In genomic region chr20:21661488-21662055, GRCh38 we compare ENCODE assay signal across 25 cellular contexts. TPM values are rescaled to one million over a fixed set of nuclear protein-coding genes. Genes with fewer than 3 reads are reported as not detected.
DNase-seq lines count a peak whose midpoint lies in the region; ATAC-seq and TF ChIP-seq lines count a peak whose summit lies in the region.
"Had no signal": no experiment of that assay in that cellular context is flagged by ENCODE, and none has a peak within 500 bp of the region (broad histone marks: within the 10 kb centered on the region; RNA-seq: fewer than 3 reads in every experiment).

No MANE protein-coding gene starts in this region.

- H3K9me3 ChIP-seq in neuronal stem cell (replicated peaks in 1 of 2; ENCODE audit: control insufficient read depth in 2 of 2, insufficient read depth in 1 of 2, low read depth in 1 of 2, low read length in 2 of 2) (no peaks in the 10 kb centered on the region), prostate gland (no peaks in the 10 kb centered on the region)
- H3K9me3 ChIP-seq: A549; BE2C; BLaER1 treated with 17β-estradiol and CSF1 and Interleukin-3, amounts not matched to agents 10 nM and 100 nM had no signal

- no TSS peak for BruUV-seq in MCF 10A (replicated peaks; lab: Mats Ljungman, UMichigan)

- no peaks in the 10 kb centered on the region for H3K4me1 ChIP-seq in neuronal stem cell (ENCODE audit: control insufficient read depth in 2 of 2, insufficient read depth in 1 of 2, low read depth in 1 of 2, low read length in 2 of 2)
- H3K4me1 ChIP-seq in prostate gland (replicated peaks): no peaks in the 10 kb centered on the region
- H3K4me1 ChIP-seq: A549; BE2C; BLaER1 treated with 17β-estradiol and CSF1 and Interleukin-3, amounts not matched to agents 10 nM and 100 nM had no signal

- H3K18ac ChIP-seq in neuronal stem cell (ENCODE audit: low read length): peak overlapping the region; percentile 34

- H3K4me2 ChIP-seq in neuronal stem cell (ENCODE audit: insufficient read depth, low read length, poor library complexity, severe bottlenecking): no peak overlapping the region
- H3K4me2 ChIP-seq: A549; BLaER1 treated with 17β-estradiol and CSF1 and Interleukin-3, amounts not matched to agents 10 nM and 100 nM; GM23338 had no signal

- TF ChIP-seq POLR2A in prostate gland (IDR thresholded peaks at IDR 0.05): no peak

- CTCF ChIA-PET in MCF 10A (lab: Yijun Ruan, JAX): interaction anchor here (2.0 kb wide), 1 partner anchor 47 kb away, joined by 6 read pairs; no protein-coding TSS in a partner anchor
- CTCF ChIA-PET in activated CD4-positive, alpha-beta T cell treated with anti-CD3 and anti-CD28 coated beads for 36 hours (lab: Charles Lee): interaction anchor here (1.0 kb wide), 1 partner anchor 58 kb away, joined by 3 read pairs; no protein-coding TSS in a partner anchor

- H2BK5ac ChIP-seq in neuronal stem cell (ENCODE audit: low read length): no peak overlapping the region

- H3K36me3 ChIP-seq in neuronal stem cell (replicated peaks in 1 of 2; ENCODE audit: control insufficient read depth in 2 of 2, insufficient read depth in 2 of 2, low read length in 2 of 2) (no peaks in the 10 kb centered on the region), prostate gland (no peaks in the 10 kb centered on the region)
- H3K36me3 ChIP-seq: BE2C; BLaER1 treated with 17β-estradiol and CSF1 and Interleukin-3, amounts not matched to agents 10 nM and 100 nM had no signal

- no peak overlapping the region for H3K9ac ChIP-seq in neuronal stem cell (ENCODE audit: low read depth, low read length, poor library complexity)
- H3K9ac ChIP-seq: BLaER1 treated with 17β-estradiol and CSF1 and Interleukin-3, amounts not matched to agents 10 nM and 100 nM had no signal

- H3K36me3 Mint-ChIP-seq in MCF 10A (ENCODE audit: insufficient read depth, unreplicated experiment): no peaks in the 10 kb centered on the region
- no peaks in the 10 kb centered on the region for H3K36me3 Mint-ChIP-seq in activated CD4-positive, alpha-beta T cell treated with anti-CD3 and anti-CD28 coated beads for 36 hours (ENCODE audit: low read depth)
- H3K36me3 Mint-ChIP-seq: CD14-positive monocyte; CD8-positive, alpha-beta memory T cell had no signal

- ATAC-seq in activated CD4-positive, alpha-beta T cell treated with anti-CD3 and anti-CD28 coated beads for 36 hours: no peak
- ATAC-seq: A549, GM12878, GM23338, HCT116 had no signal

- no peak overlapping the region for H3K23ac ChIP-seq in neuronal stem cell (ENCODE audit: low read depth, low read length, poor library complexity)

- no peak overlapping the region for H4K8ac ChIP-seq in neuronal stem cell (ENCODE audit: low read depth, low read length)

- no peak overlapping the region for H3K14ac ChIP-seq in neuronal stem cell (ENCODE audit: low read length)

- H3K9me3 Mint-ChIP-seq in MCF 10A (ENCODE audit: unreplicated experiment): no peaks in the 10 kb centered on the region
- H3K9me3 Mint-ChIP-seq in activated CD4-positive, alpha-beta T cell treated with anti-CD3 and anti-CD28 coated beads for 36 hours (ENCODE audit: low read depth): no peaks in the 10 kb centered on the region
- H3K9me3 Mint-ChIP-seq: CD4-positive, alpha-beta T cell; GM23338; H9 had no signal

- TF ChIP-seq CTCF in MCF 10A (IDR thresholded peaks at IDR 0.05; ENCODE audit: unreplicated experiment) (no peak), prostate gland (IDR thresholded peaks at IDR 0.05) (no peak)

- no peak overlapping the region for H3K4ac ChIP-seq in neuronal stem cell (ENCODE audit: low read length)

- H3K27me3 Mint-ChIP-seq in MCF 10A (ENCODE audit: insufficient read depth, unreplicated experiment): peaks cover 28% of the 10 kb centered on the region
- peaks cover 13% of the 10 kb centered on the region for H3K27me3 Mint-ChIP-seq in activated CD4-positive, alpha-beta T cell treated with anti-CD3 and anti-CD28 coated beads for 36 hours

- DNase-seq in T47D (ENCODE audit: low read depth in 1 of 2, low spot score in 1 of 2) (peak; percentile 68 to 96), MCF 10A (ENCODE audit: unreplicated experiment) (no peak), neuronal stem cell (ENCODE audit: low spot score) (no peak), prostate gland (ENCODE audit: low spot score) (peak; percentile 51), NCI-H2196 (lab: John Stamatoyannopoulos, UW; ENCODE audit: unreplicated experiment) (no peak), UCSD-AML1 (lab: John Stamatoyannopoulos, UW; ENCODE audit: unreplicated experiment) (no peak)
- DNase-seq in activated CD4-positive, alpha-beta T cell treated with anti-CD3 and anti-CD28 coated beads for 36 hours: no peak
- DNase-seq: 8988T; ACHN; AML-193; BE2C; CD4-positive, alpha-beta T cell; CD8-positive, alpha-beta memory T cell; DMS 273 treated with DMSO at 0.1 percent for 48 hours; DMS79; EL; GDM1; H9 had no signal

- no CpG with 5 or more reads among the region's 8 CpGs for WGBS in neuronal stem cell (ENCODE audit: extremely low coverage in 2 of 2, insufficient read length in 2 of 2, insufficient replicate concordance in 1 of 2), 2 donors
- 31% methylated on average over 8 of the region's 8 CpGs for WGBS in prostate gland

- intact Hi-C loops in MCF 10A (cut with micrococcal nuclease) (no loop called here), prostate gland (cut with DNase I) (no loop called here)
- intact Hi-C loops in activated CD4-positive, alpha-beta T cell treated with anti-CD3 and anti-CD28 coated beads for 36 hours (cut with DNase I, micrococcal nuclease): no loop called here

- H3K4me3 Mint-ChIP-seq in MCF 10A (ENCODE audit: unreplicated experiment): no peak overlapping the region
- H3K4me3 Mint-ChIP-seq in activated CD4-positive, alpha-beta T cell treated with anti-CD3 and anti-CD28 coated beads for 36 hours: no peak overlapping the region
- H3K4me3 Mint-ChIP-seq: CD14-positive monocyte; CD4-positive, alpha-beta T cell; CD8-positive, alpha-beta memory T cell; GM23338; H9 had no signal

- no peaks in the 10 kb centered on the region for H3K79me1 ChIP-seq in neuronal stem cell (ENCODE audit: low read depth, low read length)

- H3K4me1 Mint-ChIP-seq in MCF 10A (ENCODE audit: insufficient read depth, unreplicated experiment): no peaks in the 10 kb centered on the region
- H3K4me1 Mint-ChIP-seq in activated CD4-positive, alpha-beta T cell treated with anti-CD3 and anti-CD28 coated beads for 36 hours: no peaks in the 10 kb centered on the region
- H3K4me1 Mint-ChIP-seq: CD14-positive monocyte; CD8-positive, alpha-beta memory T cell; GM23338; H9 had no signal

- no peak overlapping the region for H2AFZ ChIP-seq in neuronal stem cell (ENCODE audit: low read length)
- H2AFZ ChIP-seq: GM23338 had no signal

- H3K27ac Mint-ChIP-seq in MCF 10A (ENCODE audit: low read depth, unreplicated experiment): no peak overlapping the region
- no peak overlapping the region for H3K27ac Mint-ChIP-seq in activated CD4-positive, alpha-beta T cell treated with anti-CD3 and anti-CD28 coated beads for 36 hours
- H3K27ac Mint-ChIP-seq: CD14-positive monocyte; CD4-positive, alpha-beta T cell; CD8-positive, alpha-beta memory T cell; GM23338; H9 had no signal

- no peaks in the 10 kb centered on the region for H3K27me3 ChIP-seq in neuronal stem cell (ENCODE audit: control insufficient read depth in 3 of 3, insufficient read depth in 3 of 3, low read depth in 1 of 3, low read length in 3 of 3)
- H3K27me3 ChIP-seq in prostate gland (replicated peaks; ENCODE audit: insufficient read depth): no peaks in the 10 kb centered on the region
- H3K27me3 ChIP-seq: BE2C; BLaER1 treated with 17β-estradiol and CSF1 and Interleukin-3, amounts not matched to agents 10 nM and 100 nM had no signal

- no peak overlapping the region for H3K4me3 ChIP-seq in neuronal stem cell (ENCODE audit: low read length in 2 of 2)
- H3K4me3 ChIP-seq in prostate gland: no peak overlapping the region
- H3K4me3 ChIP-seq: A549; BLaER1 treated with 17β-estradiol and CSF1 and Interleukin-3, amounts not matched to agents 10 nM and 100 nM; GM12878; GM23338 had no signal

- no peak overlapping the region for H2BK120ac ChIP-seq in neuronal stem cell (ENCODE audit: low read depth, low read length)

- no peak overlapping the region for H3K27ac ChIP-seq in neuronal stem cell (replicated peaks; ENCODE audit: low read length)
- H3K27ac ChIP-seq in prostate gland: no peak overlapping the region
- H3K27ac ChIP-seq: A549; BLaER1 treated with 17β-estradiol and CSF1 and Interleukin-3, amounts not matched to agents 10 nM and 100 nM had no signal

- no peak overlapping the region for H2AK5ac ChIP-seq in neuronal stem cell (ENCODE audit: low read depth, low read length)

- H2BK15ac ChIP-seq in neuronal stem cell (ENCODE audit: low read length): no peak overlapping the region

- no peak overlapping the region for H4K91ac ChIP-seq in neuronal stem cell (ENCODE audit: low read depth, low read length, poor library complexity)

- POLR2A ChIA-PET in MCF 10A (lab: Yijun Ruan, JAX): interaction anchor here (0.7 kb wide), 1 partner anchor 655 kb away, joined by 3 read pairs; no protein-coding TSS in a partner anchor
- POLR2A ChIA-PET in activated CD4-positive, alpha-beta T cell treated with anti-CD3 and anti-CD28 coated beads for 36 hours (lab: Charles Lee): no interaction called here

- in situ Hi-C loops in T47D (cut with HindIII; ENCODE audit: low pct_unique_long_range_greater_than_20kb, low sequenced_read_pairs): no loop called here

- H2BK12ac ChIP-seq in neuronal stem cell (ENCODE audit: low read length): no peak overlapping the region

RNA-seq across cellular contexts. Expression of gene PAX1, which starts 43.9 kb away (rescaled TPM):
- total RNA-seq in MCF 10A (2022) (not detected in 2 replicates), prostate gland (not detected)
- not detected for polyA plus RNA-seq in neuronal stem cell (2013, experiment 1 of 2)
- polyA plus RNA-seq in neuronal stem cell (2013, experiment 2 of 2): not detected
- not detected for total RNA-seq in activated CD4-positive, alpha-beta T cell treated with anti-CD3 and anti-CD28 coated beads for 36 hours
- total RNA-seq: CD4-positive, alpha-beta T cell; CD8-positive, alpha-beta memory T cell; GM12878; H4; H9 had no signal
- polyA plus RNA-seq: A549; CD14-positive monocyte; CD8-positive, alpha-beta memory T cell; GM12878; GM23338 had no signal

Comparison
In these comparisons a context has a peak if more than half of its experiments do, and no peak if none do; other contexts are left out.
1. DNase-seq: peak in T47D (2 of 2) and prostate gland (single experiment); none in MCF 10A (single experiment), neuronal stem cell (single experiment), activated CD4-positive, alpha-beta T cell treated with anti-CD3 and anti-CD28 coated beads for 36 hours (single experiment), NCI-H2196 (single experiment) and UCSD-AML1 (single experiment).